ENCODE assay signal across 15 cellular contexts in genomic region chr7:81285142-81285871, GRCh38.
DNase-seq lines count a peak whose midpoint lies in the region; ATAC-seq lines count a peak whose summit lies in the region.
"Had no signal": no experiment of that assay in that cellular context is flagged by ENCODE, and none has a peak within 500 bp of the region (broad histone marks: within the 10 kb centered on the region; RNA-seq: fewer than 3 reads in every experiment).

No MANE protein-coding gene starts in this region.

- no peak for ATAC-seq in HG02885 (IDR thresholded peaks at IDR 0.05; ENCODE audit: poor library complexity, unreplicated experiment)

- peak; percentile 20 for DNase-seq in AG08395 (ENCODE audit: low spot score)
- DNase-seq in HT1080 (ENCODE audit: low read depth): peak; percentile 83
- DNase-seq in amniotic stem cell (lab: John Stamatoyannopoulos, UW): peak; percentile 36
- DNase-seq in foreskin melanocyte: peak; percentile 92
- DNase-seq in DMS79 (lab: John Stamatoyannopoulos, UW): no peak
- DNase-seq in SK-N-DZ (ENCODE audit: low spot score): no peak
- DNase-seq in SHP77 (lab: John Stamatoyannopoulos, UW): no peak
- DNase-seq: activated CD4-positive, alpha-beta T cell treated with anti-CD3 and anti-CD28 coated beads, Interleukin-2, amount 10 ng/mL, durations not matched to agents 7 days and 5 days; activated effector memory CD4-positive, alpha-beta T cell treated with Interleukin-2 at 50 U/mL for 16 hours; cortex of kidney; left ventricle myocardium inferior; MV-4-11; NCI-H524; stimulated activated CD4-positive, alpha-beta T cell treated with anti-CD3 and anti-CD28 coated beads, Interleukin-15, amount 100 ng/mL, for 24 hours had no signal

Comparison
In these comparisons a context has a peak if more than half of its experiments do, and no peak if none do; other contexts are left out.
1. DNase-seq: peak in AG08395 (single experiment), HT1080 (single experiment), amniotic stem cell (single experiment) and foreskin melanocyte (single experiment); none in DMS79 (single experiment), SK-N-DZ (single experiment) and SHP77 (0 of 2).